ENCODE assay signal across 27 cellular contexts in genomic region chr6:44135875-44136274, GRCh38. TPM values are rescaled to one million over a fixed set of nuclear protein-coding genes. Genes with fewer than 3 reads are reported as not detected.
DNase-seq lines count a peak whose midpoint lies in the region; ATAC-seq and TF ChIP-seq lines count a peak whose summit lies in the region.
"Had no signal": no experiment of that assay in that cellular context is flagged by ENCODE, and none has a peak within 500 bp of the region (broad histone marks: within the 10 kb centered on the region; RNA-seq: fewer than 3 reads in every experiment).

No MANE protein-coding gene starts in this region.

- H3K79me2 ChIP-seq in mammary epithelial cell (ENCODE audit: insufficient read depth, low read length): peaks cover 54% of the 10 kb centered on the region

- H3K27me3 ChIP-seq in H7 (ENCODE audit: control insufficient read depth, insufficient read depth, low read length): no peaks in the 10 kb centered on the region
- H3K27me3 ChIP-seq in mammary epithelial cell (ENCODE audit: insufficient read depth, low read length): no peaks in the 10 kb centered on the region
- H3K27me3 ChIP-seq: body of pancreas, right lobe of liver, transverse colon had no signal

- POLR2A ChIA-PET in WTC11 (lab: Charles Lee): no interaction called here

- intact Hi-C loops in Right ventricle myocardium inferior (cut with DNase I): no loop called here
- intact Hi-C loops in mammary epithelial cell (cut with micrococcal nuclease): no loop called here

- H3K9me3 ChIP-seq in mammary epithelial cell (replicated peaks; ENCODE audit: insufficient read depth, low read length): no peaks in the 10 kb centered on the region
- H3K9me3 ChIP-seq: body of pancreas, right lobe of liver, transverse colon had no signal

- H3K4me2 ChIP-seq in mammary epithelial cell (ENCODE audit: insufficient read depth, low read depth, low read length): no peak overlapping the region

- peaks cover 7% of the 10 kb centered on the region for H3K4me1 ChIP-seq in mammary epithelial cell (ENCODE audit: insufficient read depth, low read length)
- H3K4me1 ChIP-seq: body of pancreas, right lobe of liver had no signal

- in situ Hi-C loops in mammary epithelial cell (cut with MboI; ENCODE audit: low sequenced_read_pairs in 2 of 2): no loop called here

- H3K36me3 Mint-ChIP-seq in WTC11: peaks cover 37% of the 10 kb centered on the region
- peaks cover 24% of the 10 kb centered on the region for H3K36me3 Mint-ChIP-seq in stimulated activated effector memory CD8-positive, alpha-beta T cell treated with anti-CD3 and anti-CD28 coated beads, Interleukin-12 subunit alpha, Interleukin-12 subunit beta, amount 100 ng/mL, for 72 hours

- CTCF ChIA-PET in WTC11 (lab: Charles Lee): interaction anchor here (0.6 to 2.0 kb wide), 3 partner anchors 35 to 654 kb away, joined by 3 to 4 read pairs (median 3); no protein-coding TSS in a partner anchor
- CTCF ChIA-PET in mammary epithelial cell (lab: Charles Lee; ENCODE audit: low non-redundant PET): no interaction called here

- ATAC-seq in WTC11: no peak
- ATAC-seq in stimulated activated effector memory CD8-positive, alpha-beta T cell treated with anti-CD3 and anti-CD28 coated beads, Interleukin-12 subunit alpha, Interleukin-12 subunit beta, amount 100 ng/mL, for 72 hours: no peak
- ATAC-seq in Right ventricle myocardium inferior: no peak
- ATAC-seq in GM21717 (IDR thresholded peaks at IDR 0.05; ENCODE audit: unreplicated experiment): no peak
- ATAC-seq: activated CD8-positive, alpha-beta T cell treated with anti-CD3 and anti-CD28 coated beads, Interleukin-2, amount 10 ng/mL, durations not matched to agents 7 days and 5 days; body of pancreas; right lobe of liver; SK-N-SH treated with all-trans-retinoic acid at 6 μM for 48 hours had no signal

- WGBS in mammary epithelial cell (ENCODE audit: low coverage, missing lambda C conversion rate): 100% methylated on average over 1 of the region's 7 CpGs

- no peak overlapping the region for H3K4me3 Mint-ChIP-seq in WTC11
- no peak overlapping the region for H3K4me3 Mint-ChIP-seq in stimulated activated effector memory CD8-positive, alpha-beta T cell treated with anti-CD3 and anti-CD28 coated beads, Interleukin-12 subunit alpha, Interleukin-12 subunit beta, amount 100 ng/mL, for 72 hours
- H3K4me3 Mint-ChIP-seq: activated CD8-positive, alpha-beta T cell treated with anti-CD3 and anti-CD28 coated beads, Interleukin-2, amount 10 ng/mL, durations not matched to agents 7 days and 5 days; activated naive CD4-positive, alpha-beta T cell treated with anti-CD3 and anti-CD28 coated beads for 36 hours; memory B cell; T-helper 1 cell treated with Interleukin-12 subunit alpha and Interleukin-12 subunit beta and Interleukin-4 antibody, amounts not matched to agents 30 μg/mL and 1 μg/mL, for 36 hours had no signal

- peak overlapping the region; percentile 27; the same call in 1 of the 2 replicates for H3K27ac Mint-ChIP-seq in WTC11
- peak overlapping the region; percentile 68 for H3K27ac Mint-ChIP-seq in stimulated activated effector memory CD8-positive, alpha-beta T cell treated with anti-CD3 and anti-CD28 coated beads, Interleukin-12 subunit alpha, Interleukin-12 subunit beta, amount 100 ng/mL, for 72 hours
- H3K27ac Mint-ChIP-seq: activated CD8-positive, alpha-beta T cell treated with anti-CD3 and anti-CD28 coated beads, Interleukin-2, amount 10 ng/mL, durations not matched to agents 7 days and 5 days; activated naive CD4-positive, alpha-beta T cell treated with anti-CD3 and anti-CD28 coated beads for 36 hours; memory B cell; progenitor cell of endocrine pancreas; T-helper 1 cell treated with Interleukin-12 subunit alpha and Interleukin-12 subunit beta and Interleukin-4 antibody, amounts not matched to agents 30 μg/mL and 1 μg/mL, for 36 hours had no signal

- no peaks in the 10 kb centered on the region for H3K9me3 Mint-ChIP-seq in WTC11
- no peaks in the 10 kb centered on the region for H3K9me3 Mint-ChIP-seq in stimulated activated effector memory CD8-positive, alpha-beta T cell treated with anti-CD3 and anti-CD28 coated beads, Interleukin-12 subunit alpha, Interleukin-12 subunit beta, amount 100 ng/mL, for 72 hours
- H3K9me3 Mint-ChIP-seq: activated naive CD4-positive, alpha-beta T cell treated with anti-CD3 and anti-CD28 coated beads for 36 hours; memory B cell; T-helper 1 cell treated with Interleukin-12 subunit alpha and Interleukin-12 subunit beta and Interleukin-4 antibody, amounts not matched to agents 30 μg/mL and 1 μg/mL, for 36 hours had no signal

- no peaks in the 10 kb centered on the region for H4K20me1 ChIP-seq in mammary epithelial cell (ENCODE audit: insufficient read depth, low read length)

- H3K4me3 ChIP-seq in H7 (ENCODE audit: insufficient read depth, low read depth, low read length) (no peak overlapping the region), epithelial cell of proximal tubule (ENCODE audit: low read depth, low read length) (no peak overlapping the region), mammary epithelial cell (replicated peaks in 1 of 3; ENCODE audit: insufficient read depth in 1 of 3, low read depth in 2 of 3, low read length in 3 of 3) (no peak overlapping the region)
- H3K4me3 ChIP-seq: body of pancreas, right lobe of liver, transverse colon had no signal

- H3K27me3 Mint-ChIP-seq in WTC11 (ENCODE audit: low read depth): no peaks in the 10 kb centered on the region
- H3K27me3 Mint-ChIP-seq: memory B cell, progenitor cell of endocrine pancreas had no signal

- H3K9ac ChIP-seq in mammary epithelial cell (ENCODE audit: insufficient read depth, low read length): no peak overlapping the region

- H2AFZ ChIP-seq in mammary epithelial cell (ENCODE audit: low read depth, low read length): no peak overlapping the region

- DNase-seq in H7: peak; percentile 73
- no peak for DNase-seq in WTC11 (ENCODE audit: low spot score)
- DNase-seq in epithelial cell of proximal tubule (ENCODE audit: low read depth): no peak
- no peak for DNase-seq in stimulated activated effector memory CD8-positive, alpha-beta T cell treated with anti-CD3 and anti-CD28 coated beads, Interleukin-12 subunit alpha, Interleukin-12 subunit beta, amount 100 ng/mL, for 72 hours (ENCODE audit: low spot score in 2 of 2)
- no peak for DNase-seq in stimulated activated naive CD4-positive, alpha-beta T cell treated with Interleukin-2 at 50 U/mL for 16 hours (lab: John Stamatoyannopoulos, UW)
- no peak for DNase-seq in Right ventricle myocardium inferior (ENCODE audit: missing footprints)
- no peak for DNase-seq in mammary epithelial cell
- DNase-seq: activated CD8-positive, alpha-beta T cell treated with anti-CD3 and anti-CD28 coated beads, Interleukin-2, amount 10 ng/mL, durations not matched to agents 7 days and 5 days; activated naive CD4-positive, alpha-beta T cell treated with anti-CD3 and anti-CD28 coated beads for 36 hours; body of pancreas; NCI-H1105 treated with DMSO at 0.1 percent for 48 hours; NCI-H2029; NCI-H526; NK-92 treated with Interleukin-12 subunit alpha and Interleukin-12 subunit beta, amount 100 ng/mL, for 24 hours; right lobe of liver; stimulated activated CD4-positive, alpha-beta T cell treated with anti-CD3 and anti-CD28 coated beads, Interleukin-4, amount 100 ng/mL, for 1 hour; transverse colon had no signal

- no peak for TF ChIP-seq CTCF in WTC11 (IDR thresholded peaks at IDR 0.05)
- TF ChIP-seq CTCF in epithelial cell of proximal tubule (conservative IDR thresholded peaks at IDR 0.05; ENCODE audit: low read depth, low read length): peak; percentile 19
- no peak for TF ChIP-seq CTCF in mammary epithelial cell (conservative IDR thresholded peaks at IDR 0.05 in 1 of 2, IDR thresholded peaks at IDR 0.05 in 1 of 2; ENCODE audit: extremely low read depth in 1 of 2, insufficient read depth in 1 of 2, low read depth in 1 of 2, low read length in 2 of 2)

- no TSS peak for BruUV-seq in mammary epithelial cell (replicated peaks; lab: Mats Ljungman, UMichigan)

- H3K27ac ChIP-seq in mammary epithelial cell (ENCODE audit: insufficient read depth, low read depth, low read length): no peak overlapping the region
- H3K27ac ChIP-seq: body of pancreas, C4-2B, right lobe of liver, transverse colon had no signal

- H3K4me1 Mint-ChIP-seq in WTC11: peaks cover 45% of the 10 kb centered on the region
- H3K4me1 Mint-ChIP-seq in stimulated activated effector memory CD8-positive, alpha-beta T cell treated with anti-CD3 and anti-CD28 coated beads, Interleukin-12 subunit alpha, Interleukin-12 subunit beta, amount 100 ng/mL, for 72 hours: peaks cover 45% of the 10 kb centered on the region

- dilution Hi-C loops in mammary epithelial cell (cut with HindIII; ENCODE audit: low sequenced_read_pairs): no loop called here

- H3K36me3 ChIP-seq in H7 (replicated peaks; ENCODE audit: control insufficient read depth, insufficient read depth, low read length) (peaks cover 6% of the 10 kb centered on the region), mammary epithelial cell (ENCODE audit: insufficient read depth, low read length) (peaks cover 22% of the 10 kb centered on the region)

TF ChIP-seq in WTC11, 78 proteins besides CTCF, POLR2A, EP300 and RAD21 (continues in another document):
- no peak for TF ChIP-seq USF2 (CRISPR knock-in tag; IDR thresholded peaks at IDR 0.05)
- no peak for TF ChIP-seq ELF4 (CRISPR knock-in tag; IDR thresholded peaks at IDR 0.05; ENCODE audit: low read depth)

RNA-seq across cellular contexts. Expression of gene TMEM63B, which starts 8.5 kb away (rescaled TPM):
- 24.9 and 36.2 TPM in 2 replicates for total RNA-seq in H7 (2014; rRNA removed; shearing (Covaris generic))
- total RNA-seq in WTC11 (2021): 72.8 to 75.2 TPM (median 74.0 TPM) in 3 replicates
- total RNA-seq in epithelial cell of proximal tubule: 35.2 and 47.9 TPM in 2 replicates
- 44.5 TPM for total RNA-seq in Right ventricle myocardium inferior
- 100 to 1,000 TPM; 121 to 182 TPM for total RNA-seq in mammary epithelial cell
- polyA plus RNA-seq in mammary epithelial cell: 141 TPM
- 256 TPM for polyA minus RNA-seq in mammary epithelial cell

RNA-seq across cellular contexts. Expression of gene MRPL14, which starts 8.6 kb away (rescaled TPM):
- total RNA-seq in H7 (2014; rRNA removed; shearing (Covaris generic)): 91.0 and 92.0 TPM in 2 replicates
- 70.0 to 74.2 TPM (median 74.2 TPM) in 3 replicates for total RNA-seq in WTC11 (2021)
- 95.5 and 167 TPM in 2 replicates for total RNA-seq in epithelial cell of proximal tubule
- total RNA-seq in Right ventricle myocardium inferior: 41.7 TPM
- total RNA-seq in mammary epithelial cell: 10 to 100 TPM; 57.2 to 82.0 TPM
- polyA plus RNA-seq in mammary epithelial cell: 110 TPM
- 56.3 TPM for polyA minus RNA-seq in mammary epithelial cell

RNA-seq across cellular contexts. Expression of gene CAPN11, which starts 22.7 kb away (rescaled TPM):
- 1.0 and 2.0 TPM in 2 replicates for total RNA-seq in H7 (2014; rRNA removed; shearing (Covaris generic))
- total RNA-seq in WTC11 (2021) (2.3 to 3.3 TPM (median 3.2 TPM) in 3 replicates), epithelial cell of proximal tubule (not detected in 2 replicates), Right ventricle myocardium inferior (0.27 TPM), mammary epithelial cell (1 to 10 TPM in 1 of 2 donors, not detected in 1; 2.0 TPM)
- not detected for polyA plus RNA-seq in mammary epithelial cell
- polyA minus RNA-seq in mammary epithelial cell: 1.3 TPM
- total RNA-seq: activated naive CD4-positive, alpha-beta T cell treated with anti-CD3 and anti-CD28 coated beads for 36 hours; cerebellum; G401; HT-29; M059J; progenitor cell of endocrine pancreas had no signal
